12 cellular contexts compared by ENCODE assay signal in the genomic region with DNA sequence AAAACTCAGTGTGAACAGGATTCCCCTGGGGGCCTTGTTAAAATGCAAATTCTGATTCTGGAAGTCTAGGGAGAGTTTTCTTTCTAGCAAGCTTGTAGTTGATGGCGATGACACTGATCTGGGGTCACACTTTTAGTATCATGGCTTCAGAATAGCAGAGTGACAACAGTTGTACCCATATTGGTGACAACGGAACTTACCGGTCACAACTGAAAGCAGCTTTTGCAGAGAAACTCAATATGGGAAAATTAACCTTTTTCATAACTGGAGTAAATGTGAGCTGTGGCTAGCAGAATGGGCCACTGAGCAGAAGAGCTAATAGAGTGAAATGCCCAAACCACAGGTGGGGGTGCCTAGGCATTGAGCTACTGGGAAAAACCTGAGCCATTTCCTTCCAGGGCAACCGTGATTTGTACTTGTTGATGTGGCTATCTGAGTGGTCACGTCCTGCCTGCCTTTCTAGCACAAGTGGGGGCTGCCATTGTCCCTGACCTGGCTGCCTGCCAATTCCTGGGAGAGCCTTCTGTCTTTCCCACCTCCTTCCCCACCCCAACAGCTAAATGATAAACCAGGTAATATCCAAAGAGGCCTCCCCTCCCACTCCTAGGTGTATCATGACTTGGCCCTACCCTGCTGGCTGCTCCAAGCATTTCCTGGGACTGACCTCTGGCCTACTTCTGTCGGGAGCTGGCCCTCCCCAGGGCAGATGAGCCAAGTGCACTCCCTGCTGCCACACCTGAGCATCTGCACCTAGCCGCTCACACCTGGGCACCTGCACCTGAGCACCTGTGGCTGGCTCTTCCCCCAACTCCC. TPM values are rescaled to one million over a fixed set of nuclear protein-coding genes. Genes with fewer than 3 reads are reported as not detected.
DNase-seq lines count a peak whose midpoint lies in the region; ATAC-seq, FAIRE-seq and TF ChIP-seq lines count a peak whose summit lies in the region.
"Had no signal": no experiment of that assay in that cellular context is flagged by ENCODE, and none has a peak within 500 bp of the region (broad histone marks: within the 10 kb centered on the region; RNA-seq: fewer than 3 reads in every experiment).

No MANE protein-coding gene starts in this region.

- no peak overlapping the region for H3K4me2 ChIP-seq in PC-9

- no peak overlapping the region; the same call in 1 of the 2 replicates for H2AFZ ChIP-seq in PC-9

- H3K9me3 ChIP-seq in PC-9 (ENCODE audit: insufficient read depth, low read depth) (no peaks in the 10 kb centered on the region; the same call in 1 of the 2 replicates), small intestine (ENCODE audit: control insufficient read depth, low read depth) (no peaks in the 10 kb centered on the region)

- H3K4me3 ChIP-seq in PC-9, result no peak overlapping the region
- no peak overlapping the region for H3K4me3 ChIP-seq in small intestine (ENCODE audit: low read depth in 1 of 2, low read length in 2 of 2)

- H4K20me1 ChIP-seq in PC-9 (ENCODE audit: insufficient read depth), result no peaks in the 10 kb centered on the region

- no peaks in the 10 kb centered on the region for H3K9me2 ChIP-seq in PC-9 (ENCODE audit: insufficient read depth)

- H3K36me3 ChIP-seq in PC-9 (ENCODE audit: low read depth), result no peaks in the 10 kb centered on the region
- H3K36me3 ChIP-seq in small intestine (ENCODE audit: control insufficient read depth in 2 of 2, insufficient read depth in 2 of 2, low read length in 2 of 2), result no peaks in the 10 kb centered on the region

- H3K27me3 ChIP-seq in PC-9 (ENCODE audit: insufficient read depth, low read depth) (no peaks in the 10 kb centered on the region), small intestine (ENCODE audit: control insufficient read depth in 2 of 2, insufficient read depth in 2 of 2, low read length in 2 of 2) (no peaks in the 10 kb centered on the region)

- DNase-seq in NCI-H82 (lab: John Stamatoyannopoulos, UW) (peak; percentile 14), NCI-H82 treated with DMSO at 0.1 percent for 48 hours (lab: John Stamatoyannopoulos, UW; ENCODE audit: unreplicated experiment) (no peak), PC-9 (peak in 1 of 2 experiments; percentile 3), small intestine (peak; percentile 88), DMS 273 (lab: John Stamatoyannopoulos, UW; ENCODE audit: unreplicated experiment) (no peak)
- no peak for DNase-seq in NK-92 treated with Interleukin-12 subunit alpha and Interleukin-12 subunit beta, amount 100 ng/mL, for 24 hours (lab: John Stamatoyannopoulos, UW)
- DNase-seq: activated effector memory CD4-positive, alpha-beta T cell treated with Interleukin-2 at 50 U/mL for 16 hours; T-helper 1 cell had no signal

- H3K79me2 ChIP-seq in PC-9 (ENCODE audit: low read depth), result no peaks in the 10 kb centered on the region

- H3K27ac ChIP-seq in PC-9 (no peak overlapping the region), small intestine (ENCODE audit: low read depth in 1 of 2, low read length in 1 of 2) (peak overlapping the region in 1 of 2 donors; percentile 5)

- POLR2A ChIA-PET in PC-9 (lab: Charles Lee; ENCODE audit: unreplicated experiment), result no interaction called here

- 53 to 61% (median 54%) methylated on average over 7 of the region's 7 CpGs for WGBS in small intestine, 3 donors

- peak; percentile 78 for ATAC-seq in HG02870 (IDR thresholded peaks at IDR 0.05; ENCODE audit: unreplicated experiment)
- ATAC-seq in HG03571 (IDR thresholded peaks at IDR 0.05; ENCODE audit: unreplicated experiment), result no peak

- 0 out of 2 replicates have a peak, but pooled peaks have one; percentile 15 for TF ChIP-seq CTCF in PC-9 (conservative IDR thresholded peaks at IDR 0.05)

- CTCF ChIA-PET in PC-9 (lab: Charles Lee), result interaction anchor here (0.5 kb wide), 1 partner anchor 120 kb away, joined by 3 read pairs; no protein-coding TSS in a partner anchor

- no peaks in the 10 kb centered on the region for H3F3A ChIP-seq in PC-9 (ENCODE audit: insufficient read depth, low read depth)

- BruUV-seq in PC-9 (replicated peaks; lab: Mats Ljungman, UMichigan), result no TSS peak

- H3K4me1 ChIP-seq in PC-9 (replicated peaks; ENCODE audit: insufficient read depth), result peaks cover 8% of the 10 kb centered on the region; the same call in 1 of the 2 replicates
- H3K4me1 ChIP-seq in small intestine (ENCODE audit: control insufficient read depth in 2 of 2, insufficient read depth in 1 of 2, low read depth in 1 of 2, low read length in 1 of 2), result peaks cover 3 to 15% of the 10 kb centered on the region in 2 donors

- intact Hi-C loops in PC-9 (cut with micrococcal nuclease; ENCODE audit: unreplicated experiment), result no loop called here

- FAIRE-seq in small intestine (lab: Jason Lieb, UNC), result no peak
- FAIRE-seq: endometrium had no signal

RNA-seq across cellular contexts. Expression of gene SLC10A2, which starts 1.7 kb away (rescaled TPM):
- not detected in 2 replicates for total RNA-seq in PC-9 (2021)
- 1 to 10 TPM; 2.2 to 3.5 (median 3.1) TPM for polyA plus RNA-seq in small intestine
- total RNA-seq: mononuclear cell had no signal

Comparison
In these comparisons a context has a peak if more than half of its experiments do, and no peak if none do; other contexts are left out.
1. DNase-seq: peak in NCI-H82 (single experiment) and small intestine (single experiment); none in NCI-H82 treated with DMSO at 0.1 percent for 48 hours (single experiment), DMS 273 (single experiment) and NK-92 treated with Interleukin-12 subunit alpha and Interleukin-12 subunit beta, amount 100 ng/mL, for 24 hours (single experiment).